In genomic region chr11:83219095-83219494, GRCh38 we compare ENCODE assay signal across 11 cellular contexts. TPM values are rescaled to one million over a fixed set of nuclear protein-coding genes. Genes with fewer than 3 reads are reported as not detected.
DNase-seq lines count a peak whose midpoint lies in the region; ATAC-seq, FAIRE-seq and TF ChIP-seq lines count a peak whose summit lies in the region.
"Had no signal": no experiment of that assay in that cellular context is flagged by ENCODE, and none has a peak within 500 bp of the region (broad histone marks: within the 10 kb centered on the region; RNA-seq: fewer than 3 reads in every experiment).

No MANE protein-coding gene starts in this region.

- FAIRE-seq in K562 (lab: Jason Lieb, UNC) = no peak

- H3K4me3 Mint-ChIP-seq in activated CD4-positive, alpha-beta T cell treated with anti-CD3 and anti-CD28 coated beads, Interleukin-2, amount 10 ng/mL, durations not matched to agents 24 days and 14 days = no peak overlapping the region
- no peak overlapping the region for H3K4me3 Mint-ChIP-seq in activated CD4-positive, alpha-beta T cell treated with anti-CD3 and anti-CD28 coated beads, Interleukin-2, amount 10 ng/mL, durations not matched to agents 7 days and 5 days
- H3K4me3 Mint-ChIP-seq in CD4-positive, alpha-beta T cell = no peak overlapping the region
- H3K4me3 Mint-ChIP-seq: activated T-cell treated with anti-CD3 and anti-CD28 coated beads, Interleukin-2, amount 50 U/mL, for 24 hours; central memory CD8-positive, alpha-beta T cell had no signal

- H3K79me2 ChIP-seq in MM.1S (ENCODE audit: low read length) (no peaks in the 10 kb centered on the region), K562 (ENCODE audit: control insufficient read depth, insufficient read depth, low read length) (no peaks in the 10 kb centered on the region)

- ATAC-seq in K562 = peak; percentile 55
- no peak for ATAC-seq in HG03521 (IDR thresholded peaks at IDR 0.05; ENCODE audit: unreplicated experiment)
- ATAC-seq in CD4-positive, alpha-beta T cell (ENCODE audit: poor library complexity) = no peak
- ATAC-seq in upper lobe of left lung (ENCODE audit: low FRiP score in 2 of 2) = no peak
- ATAC-seq: heart left ventricle had no signal

- intact Hi-C loops in activated CD4-positive, alpha-beta T cell treated with anti-CD3 and anti-CD28 coated beads, Interleukin-2, amount 10 ng/mL, durations not matched to agents 24 days and 14 days (cut with micrococcal nuclease) = no loop called here
- intact Hi-C loops in K562 (cut with micrococcal nuclease) = no loop called here
- intact Hi-C loops in CD4-positive, alpha-beta T cell (cut with DNase I, micrococcal nuclease) = no loop called here

- H3K27ac ChIP-seq in MM.1S (ENCODE audit: low read length) (no peak overlapping the region), K562 (ENCODE audit: extremely low read depth, low read depth, low read length) (no peak overlapping the region), upper lobe of left lung (no peak overlapping the region)
- H3K27ac ChIP-seq in CD4-positive, alpha-beta T cell (ENCODE audit: low read depth, low read length) = no peak overlapping the region
- H3K27ac ChIP-seq: heart left ventricle had no signal

- H3K36me3 ChIP-seq in MM.1S (replicated peaks; ENCODE audit: insufficient read depth, low read length) (no peaks in the 10 kb centered on the region), K562 (ENCODE audit: control insufficient read depth, insufficient read depth, low read length) (no peaks in the 10 kb centered on the region), upper lobe of left lung (peaks cover 0 to 3% (median 0%) of the 10 kb centered on the region in 4 donors)

- peak; percentile 13 for TF ChIP-seq CTCF in MM.1S (IDR thresholded peaks at IDR 0.05; ENCODE audit: low read length)
- TF ChIP-seq CTCF in K562 (IDR thresholded peaks at IDR 0.05 in 2 of 3, conservative IDR thresholded peaks at IDR 0.05 in 1 of 3; ENCODE audit: insufficient read depth in 2 of 3, low read depth in 1 of 3, low read length in 3 of 3) = peak; percentile 26 to 54 (median 47); a peak in 5 of 6 replicates
- TF ChIP-seq CTCF in retinal pigment epithelial cell (conservative IDR thresholded peaks at IDR 0.05; ENCODE audit: low read depth, low read length) = peak; percentile 45
- no peak for TF ChIP-seq CTCF in CD4-positive, alpha-beta T cell (IDR thresholded peaks at IDR 0.05)
- TF ChIP-seq CTCF in upper lobe of left lung (IDR thresholded peaks at IDR 0.05) = no peak

- in situ Hi-C loops in K562 (cut with MboI) = no loop called here

- POLR2A ChIA-PET in activated CD4-positive, alpha-beta T cell treated with anti-CD3 and anti-CD28 coated beads, Interleukin-2, amount 10 ng/mL, durations not matched to agents 7 days and 5 days (lab: Charles Lee) = no interaction called here
- POLR2A ChIA-PET in K562 (lab: Yijun Ruan, JAX) = interaction anchor here (1.0 kb wide), 1 partner anchor 12 kb away, joined by 3 read pairs; no protein-coding TSS in a partner anchor
- POLR2A ChIA-PET in CD4-positive, alpha-beta T cell (lab: Charles Lee) = no interaction called here

- H3K36me3 Mint-ChIP-seq in activated CD4-positive, alpha-beta T cell treated with anti-CD3 and anti-CD28 coated beads, Interleukin-2, amount 10 ng/mL, durations not matched to agents 24 days and 14 days (ENCODE audit: low read depth) = no peaks in the 10 kb centered on the region
- no peaks in the 10 kb centered on the region for H3K36me3 Mint-ChIP-seq in activated CD4-positive, alpha-beta T cell treated with anti-CD3 and anti-CD28 coated beads, Interleukin-2, amount 10 ng/mL, durations not matched to agents 7 days and 5 days (ENCODE audit: low read depth)
- H3K36me3 Mint-ChIP-seq in CD4-positive, alpha-beta T cell (ENCODE audit: low read depth) = peaks cover 7% of the 10 kb centered on the region

- peaks cover 11% of the 10 kb centered on the region for H3K27me3 Mint-ChIP-seq in activated CD4-positive, alpha-beta T cell treated with anti-CD3 and anti-CD28 coated beads, Interleukin-2, amount 10 ng/mL, durations not matched to agents 24 days and 14 days
- H3K27me3 Mint-ChIP-seq in activated CD4-positive, alpha-beta T cell treated with anti-CD3 and anti-CD28 coated beads, Interleukin-2, amount 10 ng/mL, durations not matched to agents 7 days and 5 days = peaks cover 15% of the 10 kb centered on the region
- no peaks in the 10 kb centered on the region for H3K27me3 Mint-ChIP-seq in CD4-positive, alpha-beta T cell
- H3K27me3 Mint-ChIP-seq: activated T-cell treated with anti-CD3 and anti-CD28 coated beads, Interleukin-2, amount 50 U/mL, for 24 hours; central memory CD8-positive, alpha-beta T cell had no signal

- no peaks in the 10 kb centered on the region for H3K4me1 ChIP-seq in MM.1S (ENCODE audit: low read length)
- no peaks in the 10 kb centered on the region for H3K4me1 ChIP-seq in K562 (replicated peaks in 1 of 2; ENCODE audit: control insufficient read depth in 2 of 2, insufficient read depth in 2 of 2, low read length in 2 of 2)
- H3K4me1 ChIP-seq in upper lobe of left lung = no peaks in the 10 kb centered on the region
- H3K4me1 ChIP-seq: heart left ventricle had no signal

- WGBS in K562 (ENCODE audit: insufficient coverage, low coverage, missing lambda C conversion rate) = 17% methylated on average over 8 of the region's 8 CpGs
- WGBS in upper lobe of left lung, 2 donors = 86% methylated on average over 7 to 8 of the region's 8 CpGs

- H3K27me3 ChIP-seq in MM.1S (replicated peaks; ENCODE audit: insufficient read depth, low read length) = no peaks in the 10 kb centered on the region
- 0 out of 5 replicates have a peak, but pooled peaks cover 0 to 6% of the 10 kb centered on the region in 2 experiments for H3K27me3 ChIP-seq in K562 (ENCODE audit: control insufficient read depth in 2 of 2, insufficient read depth in 2 of 2, low read length in 2 of 2)
- H3K27me3 ChIP-seq in CD4-positive, alpha-beta T cell (ENCODE audit: control insufficient read depth, insufficient read depth, low read length) = no peaks in the 10 kb centered on the region
- H3K27me3 ChIP-seq in upper lobe of left lung = no peaks in the 10 kb centered on the region
- H3K27me3 ChIP-seq: heart left ventricle had no signal

- no peak overlapping the region for H2AFZ ChIP-seq in MM.1S (ENCODE audit: low read length)
- H2AFZ ChIP-seq in K562 (ENCODE audit: low read depth, low read length) = no peak overlapping the region; the same call in 1 of the 2 replicates

- TF ChIP-seq EP300 in K562 (IDR thresholded peaks at IDR 0.05; ENCODE audit: low read length) (no peak), upper lobe of left lung (IDR thresholded peaks at IDR 0.05) (no peak)

- H3K9me2 ChIP-seq in MM.1S (replicated peaks; ENCODE audit: insufficient read depth, low read length) = no peaks in the 10 kb centered on the region

- H3K9me3 ChIP-seq in MM.1S (replicated peaks; ENCODE audit: insufficient read depth, low read length) = no peaks in the 10 kb centered on the region
- 0 out of 2 replicates have a peak, but pooled peaks cover 1% of the 10 kb centered on the region for H3K9me3 ChIP-seq in K562 (replicated peaks; ENCODE audit: control insufficient read depth, insufficient read depth, low read depth, low read length)
- H3K9me3 ChIP-seq in CD4-positive, alpha-beta T cell (ENCODE audit: control insufficient read depth, low read length) = no peaks in the 10 kb centered on the region
- no peaks in the 10 kb centered on the region for H3K9me3 ChIP-seq in upper lobe of left lung
- H3K9me3 ChIP-seq: heart left ventricle had no signal

- H3K4me3 ChIP-seq in MM.1S (ENCODE audit: low read length) = no peak overlapping the region
- no peak overlapping the region for H3K4me3 ChIP-seq in K562
- no peak overlapping the region for H3K4me3 ChIP-seq in retinal pigment epithelial cell (ENCODE audit: low read length)
- H3K4me3 ChIP-seq in upper lobe of left lung = no peak overlapping the region
- H3K4me3 ChIP-seq: heart left ventricle had no signal

- H3K9ac ChIP-seq in MM.1S (ENCODE audit: low read length) (no peak overlapping the region), K562 (ENCODE audit: insufficient read depth in 1 of 2, low read depth in 2 of 2, low read length in 2 of 2) (no peak overlapping the region)

- no TSS peak for BruUV-seq in K562 (replicated peaks; lab: Mats Ljungman, UMichigan)

- H3K4me1 Mint-ChIP-seq in activated CD4-positive, alpha-beta T cell treated with anti-CD3 and anti-CD28 coated beads, Interleukin-2, amount 10 ng/mL, durations not matched to agents 24 days and 14 days = no peaks in the 10 kb centered on the region
- H3K4me1 Mint-ChIP-seq in activated CD4-positive, alpha-beta T cell treated with anti-CD3 and anti-CD28 coated beads, Interleukin-2, amount 10 ng/mL, durations not matched to agents 7 days and 5 days = no peaks in the 10 kb centered on the region
- no peaks in the 10 kb centered on the region for H3K4me1 Mint-ChIP-seq in CD4-positive, alpha-beta T cell (ENCODE audit: low read depth)
- H3K4me1 Mint-ChIP-seq: central memory CD8-positive, alpha-beta T cell had no signal

- no peak overlapping the region for H3K27ac Mint-ChIP-seq in activated CD4-positive, alpha-beta T cell treated with anti-CD3 and anti-CD28 coated beads, Interleukin-2, amount 10 ng/mL, durations not matched to agents 24 days and 14 days
- no peak overlapping the region for H3K27ac Mint-ChIP-seq in activated CD4-positive, alpha-beta T cell treated with anti-CD3 and anti-CD28 coated beads, Interleukin-2, amount 10 ng/mL, durations not matched to agents 7 days and 5 days
- H3K27ac Mint-ChIP-seq in CD4-positive, alpha-beta T cell = no peak overlapping the region
- H3K27ac Mint-ChIP-seq: activated T-cell treated with anti-CD3 and anti-CD28 coated beads, Interleukin-2, amount 50 U/mL, for 24 hours had no signal

- TF ChIP-seq RAD21 in K562 (CRISPR knock-in tag; conservative IDR thresholded peaks at IDR 0.05 in 1 of 2, IDR thresholded peaks at IDR 0.05 in 1 of 2) = peak in 1 of 2 experiments; percentile 37; a peak in 2 of 4 replicates

- CTCF ChIA-PET in activated CD4-positive, alpha-beta T cell treated with anti-CD3 and anti-CD28 coated beads, Interleukin-2, amount 10 ng/mL, durations not matched to agents 7 days and 5 days (lab: Charles Lee) = no interaction called here
- CTCF ChIA-PET in K562 (lab: Yijun Ruan, JAX; ENCODE audit: low intra/inter-chr PET ratio) = no interaction called here
- CTCF ChIA-PET in CD4-positive, alpha-beta T cell (lab: Charles Lee) = no interaction called here

- H4K20me1 ChIP-seq in MM.1S (ENCODE audit: insufficient read depth, low read length) (no peaks in the 10 kb centered on the region), K562 (replicated peaks; ENCODE audit: control insufficient read depth, insufficient read depth, low read length) (no peaks in the 10 kb centered on the region)

- peak; percentile 47 for DNase-seq in activated CD4-positive, alpha-beta T cell treated with anti-CD3 and anti-CD28 coated beads, Interleukin-2, amount 10 ng/mL, durations not matched to agents 24 days and 14 days
- no peak for DNase-seq in activated CD4-positive, alpha-beta T cell treated with anti-CD3 and anti-CD28 coated beads, Interleukin-2, amount 10 ng/mL, durations not matched to agents 7 days and 5 days
- DNase-seq in MM.1S (no peak), K562 (ENCODE audit: extremely low read depth in 1 of 4, low spot score in 3 of 4) (peak in 1 of 4 experiments; percentile 8), retinal pigment epithelial cell (ENCODE audit: low read depth) (no peak), upper lobe of left lung (no peak)
- DNase-seq in CD4-positive, alpha-beta T cell = no peak
- DNase-seq: activated T-cell treated with anti-CD3 and anti-CD28 coated beads, Interleukin-2, amount 50 U/mL, for 24 hours; heart left ventricle had no signal

- TF ChIP-seq POLR2A in K562 (conservative IDR thresholded peaks at IDR 0.05) = no peak
- no peak for TF ChIP-seq POLR2A in upper lobe of left lung (IDR thresholded peaks at IDR 0.05)

- H3K9me3 Mint-ChIP-seq in activated CD4-positive, alpha-beta T cell treated with anti-CD3 and anti-CD28 coated beads, Interleukin-2, amount 10 ng/mL, durations not matched to agents 24 days and 14 days = no peaks in the 10 kb centered on the region
- H3K9me3 Mint-ChIP-seq in activated CD4-positive, alpha-beta T cell treated with anti-CD3 and anti-CD28 coated beads, Interleukin-2, amount 10 ng/mL, durations not matched to agents 7 days and 5 days = no peaks in the 10 kb centered on the region
- H3K9me3 Mint-ChIP-seq in CD4-positive, alpha-beta T cell = no peaks in the 10 kb centered on the region
- H3K9me3 Mint-ChIP-seq: activated T-cell treated with anti-CD3 and anti-CD28 coated beads, Interleukin-2, amount 50 U/mL, for 24 hours; central memory CD8-positive, alpha-beta T cell had no signal

- H3F3A ChIP-seq in MM.1S (ENCODE audit: insufficient read depth, low read length) = no peaks in the 10 kb centered on the region

- no peak overlapping the region for H3K4me2 ChIP-seq in MM.1S (ENCODE audit: low read depth, low read length)
- no peak overlapping the region for H3K4me2 ChIP-seq in K562 (ENCODE audit: insufficient read depth, low read length)

- no peaks in the 10 kb centered on the region for H3K9me1 ChIP-seq in K562 (ENCODE audit: control insufficient read depth, insufficient read depth, low read length)

RNA-seq across cellular contexts. Expression of gene ANKRD42, which starts 25.6 kb away (rescaled TPM):
- total RNA-seq in activated CD4-positive, alpha-beta T cell treated with anti-CD3 and anti-CD28 coated beads, Interleukin-2, amount 10 ng/mL, durations not matched to agents 24 days and 14 days = 4.0 and 4.1 TPM in 2 replicates
- total RNA-seq in activated CD4-positive, alpha-beta T cell treated with anti-CD3 and anti-CD28 coated beads, Interleukin-2, amount 10 ng/mL, durations not matched to agents 7 days and 5 days = 1 to 10 TPM; 1.8 to 2.2 TPM
- 3.1 and 7.2 TPM in 2 replicates for total RNA-seq in K562 (2011; cell fraction: chromatin; rRNA removed; ENCODE audit: low replicate concordance)
- 2.5 and 3.6 TPM in 2 replicates for total RNA-seq in K562 (2011; cell fraction: nucleolus; rRNA removed)
- total RNA-seq in K562 (2011; cell fraction: nucleoplasm; rRNA removed) = 4.7 and 8.2 TPM in 2 replicates
- 6.0 and 7.2 TPM in 2 replicates for total RNA-seq in K562 (2014; rRNA removed)
- 4.2 and 4.3 TPM in 2 replicates for total RNA-seq in K562 (2014; rRNA removed; fragmentation: Illumina TruSeq; extraction: Trizol)
- 4.1 and 6.4 TPM in 2 replicates for total RNA-seq in K562 (2015; rRNA removed; fragmentation: Illumina TruSeq; extraction: Trizol)
- 6.1 and 6.7 TPM in 2 replicates for total RNA-seq in K562 (2021)
- 8.2 and 9.1 TPM in 2 replicates for polyA plus RNA-seq in K562 (2011; rRNA removed)
- 3.1 and 6.0 TPM in 2 replicates for polyA plus RNA-seq in K562 (2011; cell fraction: cytosol; rRNA removed)
- 9.4 and 10.3 TPM in 2 replicates for polyA plus RNA-seq in K562 (2011; cell fraction: nucleus; rRNA removed)
- polyA plus RNA-seq in K562 (2012) = 4.4 and 5.3 TPM in 2 replicates
- polyA plus RNA-seq in K562 (2014; fragmentation: Illumina TruSeq; extraction: Trizol) = 5.3 and 6.6 TPM in 2 replicates
- polyA plus RNA-seq in K562 (2014; fragmentation: Nextera tagmentation; extraction: Ambion mirVana) = 1 to 10 TPM; 2.8 to 5.5 TPM
- polyA plus RNA-seq in K562 (2014; rRNA removed) = 7.0 and 8.8 TPM in 2 replicates
- 5.0 and 7.3 TPM in 2 replicates for polyA minus RNA-seq in K562 (2011; rRNA and poly(A)+ RNA removed)
- polyA minus RNA-seq in K562 (2011; cell fraction: cytosol; rRNA and poly(A)+ RNA removed) = 2.3 and 2.7 TPM in 2 replicates
- 4.6 and 5.7 TPM in 2 replicates for polyA minus RNA-seq in K562 (2011; cell fraction: nucleus; rRNA and poly(A)+ RNA removed)
- total RNA-seq in CD4-positive, alpha-beta T cell = 10 to 100 TPM in 1 of 2 experiments, 1 to 10 TPM in 1; 8.6 to 10.0 TPM
- 10 to 100 TPM; 11.1 to 30.4 (median 15.4) TPM for total RNA-seq in upper lobe of left lung

Comparison
In these comparisons a context has a peak if more than half of its experiments do, and no peak if none do; other contexts are left out.
1. CTCF ChIP-seq: peak in MM.1S (single experiment), K562 (3 of 3) and retinal pigment epithelial cell (single experiment); none in CD4-positive, alpha-beta T cell (single experiment) and upper lobe of left lung (0 of 6).